33 cellular contexts compared by ENCODE assay signal in the genomic region with DNA sequence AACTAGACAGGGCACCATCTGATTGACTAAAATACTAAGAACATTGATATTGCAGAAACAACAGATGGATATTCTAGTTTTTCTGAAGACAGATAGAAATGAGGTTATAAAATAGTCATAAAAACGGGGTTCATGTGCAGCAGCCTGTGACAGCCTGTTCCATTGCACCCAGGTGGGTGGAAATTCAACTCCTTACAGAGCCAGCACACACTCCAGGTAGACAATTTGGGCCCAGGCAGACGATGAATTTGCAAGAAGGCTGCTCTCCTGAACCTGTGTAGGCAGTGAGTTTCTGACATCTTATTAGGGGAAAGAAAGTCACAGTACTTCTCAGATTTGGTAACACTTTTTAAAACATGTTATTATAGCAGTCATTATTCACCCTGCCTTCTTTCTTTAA.
"Had no signal": no experiment of that assay in that cellular context is flagged by ENCODE, and none has a peak within 500 bp of the region (broad histone marks: within the 10 kb centered on the region; RNA-seq: fewer than 3 reads in every experiment).

No MANE protein-coding gene starts in this region.

- DNase-seq: activated B cell treated with CpG ODN at 0.5 μM for 24 hours; activated CD4-positive, alpha-beta memory T cell treated with anti-CD3 and anti-CD28 coated beads, Interleukin-2, amount 10 ng/mL, durations not matched to agents 7 days and 5 days; activated CD4-positive, alpha-beta T cell treated with anti-CD3 and anti-CD28 coated beads for 4 hours; activated CD4-positive, alpha-beta T cell treated with anti-CD3 and anti-CD28 coated beads, Interleukin-2, amount 10 ng/mL, durations not matched to agents 24 days and 14 days; activated CD4-positive, alpha-beta T cell treated with anti-CD3 and anti-CD28 coated beads, Interleukin-2, amount 50 U/mL, for 1 hour; activated CD4-positive, alpha-beta T cell treated with anti-CD3 and anti-CD28 coated beads, Interleukin-2, amount 50 U/mL, for 48 hours; activated CD4-positive, CD25-positive, alpha-beta regulatory T cell treated with anti-CD3 and anti-CD28 coated beads, Interleukin-2, amount 50 U/mL, for 72 hours; activated CD8-positive, alpha-beta memory T cell treated with anti-CD3 and anti-CD28 coated beads for 24 hours; activated CD8-positive, alpha-beta memory T cell treated with anti-CD3 and anti-CD28 coated beads, Interleukin-2, amount 10 ng/mL, durations not matched to agents 7 days and 5 days; activated CD8-positive, alpha-beta memory T cell treated with anti-CD3 and anti-CD28 coated beads, Interleukin-2, amount 50 U/mL, for 48 hours; activated CD8-positive, alpha-beta T cell treated with anti-CD3 and anti-CD28 coated beads, Interleukin-2, amount 10 ng/mL, durations not matched to agents 7 days and 5 days; activated effector memory CD4-positive, alpha-beta T cell treated with Interleukin-2 at 50 U/mL for 16 hours; activated gamma-delta T cell; activated naive CD4-positive, alpha-beta T cell treated with anti-CD3 and anti-CD28 coated beads, Interleukin-2, amount 10 ng/mL, durations not matched to agents 7 days and 5 days; activated naive CD4-positive, alpha-beta T cell treated with Interleukin-2 at 50 U/mL for 16 hours; activated naive CD8-positive, alpha-beta T cell treated with anti-CD3 and anti-CD28 coated beads, Interleukin-2, amount 10 ng/mL, durations not matched to agents 7 days and 5 days; activated naive CD8-positive, alpha-beta T cell treated with anti-CD3 and anti-CD28 coated beads, Interleukin-2, amount 50 U/mL, for 24 hours; activated T-cell treated with anti-CD3 and anti-CD28 coated beads, Interleukin-2, amount 50 U/mL, for 24 hours; activated T-cell treated with anti-CD3 and anti-CD28 coated beads, Interleukin-2, amount 50 U/mL, for 48 hours; amygdala; central memory CD4-positive, alpha-beta T cell; T-helper 1 cell; T-helper 2 cell; T-helper 9 cell had no signal

- ATAC-seq: activated CD8-positive, alpha-beta memory T cell treated with anti-CD3 and anti-CD28 coated beads, Interleukin-2, amount 10 ng/mL, durations not matched to agents 7 days and 5 days; activated CD8-positive, alpha-beta T cell treated with anti-CD3 and anti-CD28 coated beads, Interleukin-2, amount 10 ng/mL, durations not matched to agents 7 days and 5 days; activated naive CD8-positive, alpha-beta T cell treated with anti-CD3 and anti-CD28 coated beads, Interleukin-2, amount 50 U/mL, for 24 hours had no signal

- H3K4me3 Mint-ChIP-seq: activated B cell treated with CpG ODN at 0.5 μM for 24 hours; activated CD4-positive, alpha-beta memory T cell treated with anti-CD3 and anti-CD28 coated beads, Interleukin-2, amount 10 ng/mL, durations not matched to agents 7 days and 5 days; activated CD4-positive, alpha-beta T cell treated with anti-CD3 and anti-CD28 coated beads, Interleukin-2, amount 10 ng/mL, durations not matched to agents 24 days and 14 days; activated CD8-positive, alpha-beta memory T cell treated with anti-CD3 and anti-CD28 coated beads, Interleukin-2, amount 10 ng/mL, durations not matched to agents 7 days and 5 days; activated CD8-positive, alpha-beta T cell treated with anti-CD3 and anti-CD28 coated beads, Interleukin-2, amount 10 ng/mL, durations not matched to agents 7 days and 5 days; activated naive CD4-positive, alpha-beta T cell treated with anti-CD3 and anti-CD28 coated beads, Interleukin-2, amount 10 ng/mL, durations not matched to agents 7 days and 5 days; activated naive CD4-positive, alpha-beta T cell treated with anti-CD3 and anti-CD28 coated beads, Interleukin-2, amount 50 U/mL, for 24 hours; activated naive CD8-positive, alpha-beta T cell; activated naive CD8-positive, alpha-beta T cell treated with anti-CD3 and anti-CD28 coated beads, Interleukin-2, amount 10 ng/mL, durations not matched to agents 7 days and 5 days; activated naive CD8-positive, alpha-beta T cell treated with anti-CD3 and anti-CD28 coated beads, Interleukin-2, amount 50 U/mL, for 24 hours; activated T-cell treated with anti-CD3 and anti-CD28 coated beads, Interleukin-2, amount 50 U/mL, for 24 hours; brain; T-helper 1 cell treated with Interleukin-12 subunit alpha and Interleukin-12 subunit beta and Interleukin-4 antibody, amounts not matched to agents 30 μg/mL and 1 μg/mL, for 36 hours; T-helper 2 cell treated with Interferon-gamma antibody and Interleukin-4, amounts not matched to agents 5 μg/mL and 100 μg/mL, for 36 hours had no signal

- H3K4me3 ChIP-seq: ascending aorta, cardiac muscle cell had no signal

- H3K36me3 ChIP-seq: ascending aorta, cardiac muscle cell had no signal

- H3K4me1 Mint-ChIP-seq: activated B cell treated with CpG ODN at 0.5 μM for 24 hours; activated CD4-positive, alpha-beta memory T cell treated with anti-CD3 and anti-CD28 coated beads, Interleukin-2, amount 10 ng/mL, durations not matched to agents 7 days and 5 days; activated CD4-positive, alpha-beta T cell treated with anti-CD3 and anti-CD28 coated beads, Interleukin-2, amount 10 ng/mL, durations not matched to agents 24 days and 14 days; activated CD8-positive, alpha-beta memory T cell treated with anti-CD3 and anti-CD28 coated beads, Interleukin-2, amount 10 ng/mL, durations not matched to agents 7 days and 5 days; activated naive CD4-positive, alpha-beta T cell treated with anti-CD3 and anti-CD28 coated beads, Interleukin-2, amount 10 ng/mL, durations not matched to agents 7 days and 5 days; activated naive CD4-positive, alpha-beta T cell treated with anti-CD3 and anti-CD28 coated beads, Interleukin-2, amount 50 U/mL, for 24 hours; activated naive CD8-positive, alpha-beta T cell treated with anti-CD3 and anti-CD28 coated beads, Interleukin-2, amount 10 ng/mL, durations not matched to agents 7 days and 5 days; activated naive CD8-positive, alpha-beta T cell treated with anti-CD3 and anti-CD28 coated beads, Interleukin-2, amount 50 U/mL, for 24 hours; brain had no signal

- H3K27ac Mint-ChIP-seq: activated B cell treated with CpG ODN at 0.5 μM for 24 hours; activated CD4-positive, alpha-beta memory T cell treated with anti-CD3 and anti-CD28 coated beads, Interleukin-2, amount 10 ng/mL, durations not matched to agents 7 days and 5 days; activated CD4-positive, alpha-beta T cell treated with anti-CD3 and anti-CD28 coated beads, Interleukin-2, amount 10 ng/mL, durations not matched to agents 24 days and 14 days; activated CD8-positive, alpha-beta memory T cell treated with anti-CD3 and anti-CD28 coated beads, Interleukin-2, amount 10 ng/mL, durations not matched to agents 7 days and 5 days; activated CD8-positive, alpha-beta T cell treated with anti-CD3 and anti-CD28 coated beads, Interleukin-2, amount 10 ng/mL, durations not matched to agents 7 days and 5 days; activated naive CD4-positive, alpha-beta T cell treated with anti-CD3 and anti-CD28 coated beads, Interleukin-2, amount 10 ng/mL, durations not matched to agents 7 days and 5 days; activated naive CD4-positive, alpha-beta T cell treated with anti-CD3 and anti-CD28 coated beads, Interleukin-2, amount 50 U/mL, for 24 hours; activated naive CD8-positive, alpha-beta T cell; activated naive CD8-positive, alpha-beta T cell treated with anti-CD3 and anti-CD28 coated beads, Interleukin-2, amount 10 ng/mL, durations not matched to agents 7 days and 5 days; activated naive CD8-positive, alpha-beta T cell treated with anti-CD3 and anti-CD28 coated beads, Interleukin-2, amount 50 U/mL, for 24 hours; activated T-cell treated with anti-CD3 and anti-CD28 coated beads, Interleukin-2, amount 50 U/mL, for 24 hours; activated T-helper 2 cell treated with anti-CD3 and anti-CD28 coated beads, Interferon-gamma antibody, Interleukin-2, Interleukin-4, amounts not matched to agents 10 μg/mL and 5 μg/mL and 100 μg/mL, durations not matched to agents 14 hours and 24 hours and 36 hours; T-helper 1 cell treated with Interleukin-12 subunit alpha and Interleukin-12 subunit beta and Interleukin-4 antibody, amounts not matched to agents 30 μg/mL and 1 μg/mL, for 36 hours; T-helper 2 cell treated with Interferon-gamma antibody and Interleukin-4, amounts not matched to agents 5 μg/mL and 100 μg/mL, for 36 hours had no signal

- H3K4me1 ChIP-seq: ascending aorta had no signal

- H3K9me3 ChIP-seq: ascending aorta had no signal

- H3K36me3 Mint-ChIP-seq: activated CD8-positive, alpha-beta memory T cell treated with anti-CD3 and anti-CD28 coated beads, Interleukin-2, amount 10 ng/mL, durations not matched to agents 7 days and 5 days; activated naive CD4-positive, alpha-beta T cell treated with anti-CD3 and anti-CD28 coated beads, Interleukin-2, amount 10 ng/mL, durations not matched to agents 7 days and 5 days; activated naive CD4-positive, alpha-beta T cell treated with anti-CD3 and anti-CD28 coated beads, Interleukin-2, amount 50 U/mL, for 24 hours; activated naive CD8-positive, alpha-beta T cell; activated naive CD8-positive, alpha-beta T cell treated with anti-CD3 and anti-CD28 coated beads, Interleukin-2, amount 10 ng/mL, durations not matched to agents 7 days and 5 days; brain had no signal

- H3K9me3 Mint-ChIP-seq: activated B cell treated with CpG ODN at 0.5 μM for 24 hours; activated CD4-positive, alpha-beta memory T cell treated with anti-CD3 and anti-CD28 coated beads, Interleukin-2, amount 10 ng/mL, durations not matched to agents 7 days and 5 days; activated CD4-positive, alpha-beta T cell treated with anti-CD3 and anti-CD28 coated beads, Interleukin-2, amount 10 ng/mL, durations not matched to agents 24 days and 14 days; activated naive CD4-positive, alpha-beta T cell treated with anti-CD3 and anti-CD28 coated beads, Interleukin-2, amount 10 ng/mL, durations not matched to agents 7 days and 5 days; activated naive CD4-positive, alpha-beta T cell treated with anti-CD3 and anti-CD28 coated beads, Interleukin-2, amount 50 U/mL, for 24 hours; activated naive CD8-positive, alpha-beta T cell treated with anti-CD3 and anti-CD28 coated beads, Interleukin-2, amount 10 ng/mL, durations not matched to agents 7 days and 5 days; activated naive CD8-positive, alpha-beta T cell treated with anti-CD3 and anti-CD28 coated beads, Interleukin-2, amount 50 U/mL, for 24 hours; activated T-cell treated with anti-CD3 and anti-CD28 coated beads, Interleukin-2, amount 50 U/mL, for 24 hours; activated T-helper 2 cell treated with anti-CD3 and anti-CD28 coated beads, Interferon-gamma antibody, Interleukin-2, Interleukin-4, amounts not matched to agents 10 μg/mL and 5 μg/mL and 100 μg/mL, durations not matched to agents 14 hours and 24 hours and 36 hours; T-helper 1 cell treated with Interleukin-12 subunit alpha and Interleukin-12 subunit beta and Interleukin-4 antibody, amounts not matched to agents 30 μg/mL and 1 μg/mL, for 36 hours; T-helper 2 cell treated with Interferon-gamma antibody and Interleukin-4, amounts not matched to agents 5 μg/mL and 100 μg/mL, for 36 hours had no signal

- H3K27me3 ChIP-seq: ascending aorta, cardiac muscle cell had no signal

- H3K27ac ChIP-seq: ascending aorta, cardiac muscle cell, VCaP had no signal

- H3K27me3 Mint-ChIP-seq: activated B cell treated with CpG ODN at 0.5 μM for 24 hours; activated CD4-positive, alpha-beta memory T cell treated with anti-CD3 and anti-CD28 coated beads, Interleukin-2, amount 10 ng/mL, durations not matched to agents 7 days and 5 days; activated CD4-positive, alpha-beta T cell treated with anti-CD3 and anti-CD28 coated beads, Interleukin-2, amount 10 ng/mL, durations not matched to agents 24 days and 14 days; activated CD8-positive, alpha-beta memory T cell treated with anti-CD3 and anti-CD28 coated beads, Interleukin-2, amount 10 ng/mL, durations not matched to agents 7 days and 5 days; activated naive CD4-positive, alpha-beta T cell treated with anti-CD3 and anti-CD28 coated beads, Interleukin-2, amount 10 ng/mL, durations not matched to agents 7 days and 5 days; activated naive CD4-positive, alpha-beta T cell treated with anti-CD3 and anti-CD28 coated beads, Interleukin-2, amount 50 U/mL, for 24 hours; activated naive CD8-positive, alpha-beta T cell; activated naive CD8-positive, alpha-beta T cell treated with anti-CD3 and anti-CD28 coated beads, Interleukin-2, amount 10 ng/mL, durations not matched to agents 7 days and 5 days; activated naive CD8-positive, alpha-beta T cell treated with anti-CD3 and anti-CD28 coated beads, Interleukin-2, amount 50 U/mL, for 24 hours; activated T-cell treated with anti-CD3 and anti-CD28 coated beads, Interleukin-2, amount 50 U/mL, for 24 hours; brain had no signal
